In genomic region chr12:128621304-128621703, GRCh38 we compare ENCODE assay signal across 9 cellular contexts.
"Had no signal": no experiment of that assay in that cellular context is flagged by ENCODE, and none has a peak within 500 bp of the region (broad histone marks: within the 10 kb centered on the region; RNA-seq: fewer than 3 reads in every experiment).

No MANE protein-coding gene starts in this region.

- H3K4me3 ChIP-seq: GM23338 had no signal

- H3K9ac ChIP-seq: KMS-11 had no signal

- H2AFZ ChIP-seq: GM23338 had no signal

- H3K27ac ChIP-seq: HL-60, KMS-11 had no signal

- FAIRE-seq: H1, H54 had no signal

- ATAC-seq: GM23338 had no signal

- H3K4me2 ChIP-seq: GM23338, KMS-11 had no signal

- DNase-seq: H9, HCEC 1CT, IMR-90, KBM-7 had no signal
